ENCODE assay signal across 24 cellular contexts in genomic region chrX:69555396-69556023, GRCh38. TPM values are rescaled to one million over a fixed set of nuclear protein-coding genes. Genes with fewer than 3 reads are reported as not detected.
DNase-seq lines count a peak whose midpoint lies in the region; ATAC-seq and TF ChIP-seq lines count a peak whose summit lies in the region.
"Had no signal": no experiment of that assay in that cellular context is flagged by ENCODE, and none has a peak within 500 bp of the region (broad histone marks: within the 10 kb centered on the region; RNA-seq: fewer than 3 reads in every experiment).

No MANE protein-coding gene starts in this region.

- H3K27me3 ChIP-seq in right atrium auricular region (no peaks in the 10 kb centered on the region), left ventricle myocardium inferior (ENCODE audit: low read depth) (no peaks in the 10 kb centered on the region)
- H3K27me3 ChIP-seq: body of pancreas, MG63 had no signal

- H3K36me3 ChIP-seq in right atrium auricular region (no peaks in the 10 kb centered on the region), left ventricle myocardium inferior (no peaks in the 10 kb centered on the region)
- H3K36me3 ChIP-seq: heart right ventricle, MG63 had no signal

- H3K9me3 ChIP-seq in right atrium auricular region (peaks cover 0 to 5% of the 10 kb centered on the region in 2 donors), left ventricle myocardium inferior (replicated peaks) (no peaks in the 10 kb centered on the region)
- H3K9me3 ChIP-seq: body of pancreas, heart right ventricle, MG63 had no signal

- no peak for TF ChIP-seq CTCF in right atrium auricular region (IDR thresholded peaks at IDR 0.05)
- no peak for TF ChIP-seq CTCF in left ventricle myocardium inferior (IDR thresholded peaks at IDR 0.05; ENCODE audit: borderline replicate concordance)
- no peak for TF ChIP-seq CTCF in nephron progenitor cell (IDR thresholded peaks at IDR 0.05)

- H3K4me1 ChIP-seq in right atrium auricular region (peaks cover 0 to 18% of the 10 kb centered on the region in 2 donors), left ventricle myocardium inferior (no peaks in the 10 kb centered on the region)
- H3K4me1 ChIP-seq: heart right ventricle, parathyroid adenoma had no signal

- intact Hi-C loops in Right ventricle myocardium superior (cut with DNase I) (no loop called here), left ventricle myocardium inferior (cut with micrococcal nuclease) (no loop called here)

- ATAC-seq in Right ventricle myocardium superior (ENCODE audit: poor library complexity) (peak; percentile 41), GM21619 (IDR thresholded peaks at IDR 0.05; ENCODE audit: unreplicated experiment) (no peak), GM19023 (IDR thresholded peaks at IDR 0.05; ENCODE audit: unreplicated experiment) (no peak)
- no peak for ATAC-seq in activated T-cell treated with anti-CD3 and anti-CD28 coated beads, Interleukin-2, amount 50 U/mL, for 4 hours
- ATAC-seq: activated T-helper 17 cell treated with anti-CD3 and anti-CD28 coated beads, Interleukin-2, amount 50 U/mL, for 72 hours; stimulated activated naive CD8-positive, alpha-beta T cell treated with anti-CD3 and anti-CD28 coated beads, Interleukin-15, Interleukin-2, amounts not matched to agents 100 U/mL and 50 U/mL, for 24 hours had no signal

- DNase-seq in Right ventricle myocardium superior (no peak), right atrium auricular region (ENCODE audit: low spot score) (no peak), left ventricle myocardium inferior (no peak), nephron progenitor cell (no peak), DMS 273 (lab: John Stamatoyannopoulos, UW; ENCODE audit: unreplicated experiment) (no peak)
- DNase-seq in activated T-cell treated with anti-CD3 and anti-CD28 coated beads, Interleukin-2, amount 50 U/mL, for 4 hours, result no peak
- DNase-seq: 8988T; activated CD4-positive, alpha-beta T cell treated with anti-CD3 and anti-CD28 coated beads for 4 hours; activated naive CD8-positive, alpha-beta T cell treated with anti-CD3 and anti-CD28 coated beads for 36 hours; cortex of kidney; MG63; naive B cell; NCI-H1436 treated with DMSO at 0.1 percent for 48 hours; NCI-H2171; NCI-H524 treated with DMSO at 0.1 percent for 48 hours; stimulated activated CD4-positive, alpha-beta T cell treated with anti-CD3 and anti-CD28 coated beads, Interleukin-4, amount 100 ng/mL, for 1 hour; stimulated activated naive CD8-positive, alpha-beta T cell treated with anti-CD3 and anti-CD28 coated beads, Interleukin-15, Interleukin-2, amounts not matched to agents 100 U/mL and 50 U/mL, for 24 hours had no signal

- H3K36me3 Mint-ChIP-seq in nephron progenitor cell (ENCODE audit: low read depth), result no peaks in the 10 kb centered on the region
- H3K36me3 Mint-ChIP-seq in activated T-cell treated with anti-CD3 and anti-CD28 coated beads, Interleukin-2, amount 50 U/mL, for 4 hours (ENCODE audit: insufficient read depth), result no peaks in the 10 kb centered on the region
- H3K36me3 Mint-ChIP-seq: activated naive CD8-positive, alpha-beta T cell treated with anti-CD3 and anti-CD28 coated beads for 36 hours; naive B cell; type B pancreatic cell had no signal

- no peak overlapping the region for H3K4me3 Mint-ChIP-seq in nephron progenitor cell
- H3K4me3 Mint-ChIP-seq in activated T-cell treated with anti-CD3 and anti-CD28 coated beads, Interleukin-2, amount 50 U/mL, for 4 hours, result no peak overlapping the region
- H3K4me3 Mint-ChIP-seq: activated naive CD8-positive, alpha-beta T cell treated with anti-CD3 and anti-CD28 coated beads for 36 hours; activated T-helper 17 cell treated with anti-CD3 and anti-CD28 coated beads, Interleukin-2, amount 50 U/mL, for 72 hours; naive B cell had no signal

- H3K27ac Mint-ChIP-seq in nephron progenitor cell, result peak overlapping the region; percentile 88
- H3K27ac Mint-ChIP-seq: activated naive CD8-positive, alpha-beta T cell treated with anti-CD3 and anti-CD28 coated beads for 36 hours; activated T-helper 17 cell treated with anti-CD3 and anti-CD28 coated beads, Interleukin-2, amount 50 U/mL, for 72 hours; naive B cell had no signal

- H3K27ac ChIP-seq in right atrium auricular region (peak overlapping the region in 1 of 2 donors; percentile 23), left ventricle myocardium inferior (replicated peaks) (peak overlapping the region; percentile 36)
- H3K27ac ChIP-seq: parathyroid adenoma had no signal

- H3K27me3 Mint-ChIP-seq in nephron progenitor cell (ENCODE audit: low read depth, poor library complexity), result peaks cover 11% of the 10 kb centered on the region
- H3K27me3 Mint-ChIP-seq in activated T-cell treated with anti-CD3 and anti-CD28 coated beads, Interleukin-2, amount 50 U/mL, for 4 hours (ENCODE audit: low read depth), result no peaks in the 10 kb centered on the region
- H3K27me3 Mint-ChIP-seq: type B pancreatic cell had no signal

- H3K4me1 Mint-ChIP-seq in nephron progenitor cell, result peaks cover 30% of the 10 kb centered on the region
- no peaks in the 10 kb centered on the region for H3K4me1 Mint-ChIP-seq in activated T-cell treated with anti-CD3 and anti-CD28 coated beads, Interleukin-2, amount 50 U/mL, for 4 hours (ENCODE audit: low read depth)
- H3K4me1 Mint-ChIP-seq: activated naive CD8-positive, alpha-beta T cell treated with anti-CD3 and anti-CD28 coated beads for 36 hours; activated T-helper 17 cell treated with anti-CD3 and anti-CD28 coated beads, Interleukin-2, amount 50 U/mL, for 72 hours; naive B cell had no signal

- H3K4me3 ChIP-seq in right atrium auricular region (no peak overlapping the region), left ventricle myocardium inferior (no peak overlapping the region)
- H3K4me3 ChIP-seq: body of pancreas, heart right ventricle, MG63 had no signal

- peaks cover 69% of the 10 kb centered on the region for H3K9me3 Mint-ChIP-seq in nephron progenitor cell
- no peaks in the 10 kb centered on the region for H3K9me3 Mint-ChIP-seq in activated T-cell treated with anti-CD3 and anti-CD28 coated beads, Interleukin-2, amount 50 U/mL, for 4 hours
- H3K9me3 Mint-ChIP-seq: activated naive CD8-positive, alpha-beta T cell treated with anti-CD3 and anti-CD28 coated beads for 36 hours; activated T-helper 17 cell treated with anti-CD3 and anti-CD28 coated beads, Interleukin-2, amount 50 U/mL, for 72 hours; type B pancreatic cell had no signal

RNA-seq across cellular contexts. Expression of gene NALF2, which starts 51.4 kb away (rescaled TPM):
- total RNA-seq in Right ventricle myocardium superior (46.3 TPM), right atrium auricular region (10 to 100 TPM; 35.5 to 62.7 TPM), left ventricle myocardium inferior (26.1 TPM)
- 1 to 10 TPM in 2 of 3 donors, under 1 TPM in 1; 0.69 to 1.6 (median 1.5) TPM for total RNA-seq in activated T-cell treated with anti-CD3 and anti-CD28 coated beads, Interleukin-2, amount 50 U/mL, for 4 hours

Comparison
In these comparisons a context has a peak if more than half of its experiments do, and no peak if none do; other contexts are left out.
1. RNA of gene NALF2, which starts 51.4 kb away (total RNA-seq): 35.5 to 62.7 TPM in right atrium auricular region, 46.3 TPM in Right ventricle myocardium superior (single experiment) and 26.1 TPM in left ventricle myocardium inferior (single experiment); 0.69 to 1.6 TPM in activated T-cell treated with anti-CD3 and anti-CD28 coated beads, Interleukin-2, amount 50 U/mL, for 4 hours; every median in the first group is over 10 times any median in the second.